ENCODE assay signal across 21 cellular contexts in the genomic region with DNA sequence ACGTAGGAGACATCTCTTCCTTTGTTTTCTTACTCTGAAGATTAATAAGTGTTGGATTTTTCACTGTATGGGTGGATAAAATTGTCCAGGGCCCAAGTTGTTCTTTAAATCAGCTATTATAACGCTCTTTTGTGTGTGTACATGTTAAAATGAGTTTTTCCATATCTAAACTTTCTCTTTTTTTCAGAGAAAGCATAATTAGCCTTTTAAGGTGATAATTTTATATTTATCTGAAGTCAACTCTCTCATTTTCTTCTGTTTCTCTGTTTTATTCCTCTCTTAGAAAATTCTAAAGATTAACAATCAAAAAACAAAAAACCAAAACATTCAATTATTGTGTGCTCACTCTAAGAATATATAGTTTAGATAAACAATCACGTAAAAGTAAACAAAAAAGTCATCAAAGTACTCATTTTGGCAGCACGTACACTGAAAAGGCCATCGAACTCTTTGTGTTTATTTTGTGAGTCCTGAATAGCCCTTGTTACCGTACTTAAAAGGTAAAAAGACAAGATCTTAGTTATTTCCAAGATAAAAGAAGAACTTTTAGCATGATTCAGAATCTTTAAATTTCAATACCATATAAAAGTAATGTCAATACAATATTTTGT. TPM values are rescaled to one million over a fixed set of nuclear protein-coding genes. Genes with fewer than 3 reads are reported as not detected.
A peak's percentile ranks its signal among the peaks of the same experiment; 100 is the strongest.
DNase-seq lines count a peak whose midpoint lies in the region; ATAC-seq, FAIRE-seq and TF ChIP-seq lines count a peak whose summit lies in the region.
"Had no signal": no experiment of that assay in that cellular context is flagged by ENCODE, and none has a peak within 500 bp of the region (broad histone marks: within the 10 kb centered on the region; RNA-seq: fewer than 3 reads in every experiment).

No MANE protein-coding gene starts in this region.

- H3K4me1 ChIP-seq in OCI-LY1 (ENCODE audit: insufficient read depth, low read length, severe bottlenecking) = peaks cover 9% of the 10 kb centered on the region
- H3K4me1 ChIP-seq in endothelial cell of umbilical vein (ENCODE audit: control insufficient read depth, extremely low read depth, insufficient read depth, low read length) = peaks cover 12% of the 10 kb centered on the region
- H3K4me1 ChIP-seq in psoas muscle = peaks cover 23% of the 10 kb centered on the region

- H3K27ac ChIP-seq in OCI-LY1 (ENCODE audit: low read depth, low read length, poor library complexity, severe bottlenecking) = no peak overlapping the region
- no peak overlapping the region for H3K27ac ChIP-seq in endothelial cell of umbilical vein (ENCODE audit: insufficient read depth, low read depth, low read length)
- H3K27ac ChIP-seq in psoas muscle = peak overlapping the region; percentile 94
- H3K27ac ChIP-seq: lower lobe of right lung had no signal

- H3K27me3 ChIP-seq in OCI-LY1 (ENCODE audit: insufficient read depth, low read length) (no peaks in the 10 kb centered on the region), endothelial cell of umbilical vein (ENCODE audit: control insufficient read depth in 2 of 2, insufficient read depth in 2 of 2, low read length in 2 of 2) (no peaks in the 10 kb centered on the region), psoas muscle (ENCODE audit: insufficient read depth in 3 of 3, low read length in 2 of 3) (no peaks in the 10 kb centered on the region)

- WGBS in psoas muscle, 3 donors = 87 to 89% (median 88%) methylated on average over 6 of the region's 6 CpGs

- H3K9me3 Mint-ChIP-seq in activated naive CD8-positive, alpha-beta T cell treated with anti-CD3 and anti-CD28 coated beads, Interleukin-2, amount 50 U/mL, for 24 hours = no peaks in the 10 kb centered on the region
- H3K9me3 Mint-ChIP-seq: activated B cell treated with CpG ODN at 0.5 μM for 24 hours; activated naive CD4-positive, alpha-beta T cell treated with anti-CD3 and anti-CD28 coated beads, Interleukin-2, amount 10 ng/mL, durations not matched to agents 7 days and 5 days; CD4-positive, alpha-beta memory T cell; dendritic cell treated with granulocyte-macrophage colony-stimulating factor and Interleukin-4, amounts not matched to agents 40 ng/mL and 50 ng/mL, for 4 days; type B pancreatic cell had no signal

- POLR2A ChIA-PET in endothelial cell of umbilical vein (lab: Charles Lee) = no interaction called here

- dilution Hi-C loops in endothelial cell of umbilical vein (cut with MboI; ENCODE audit: extremely low pct_ligation_motif_present, low sequenced_read_pairs) = no loop called here

- no peaks in the 10 kb centered on the region for H3K36me3 Mint-ChIP-seq in activated naive CD8-positive, alpha-beta T cell treated with anti-CD3 and anti-CD28 coated beads, Interleukin-2, amount 50 U/mL, for 24 hours (ENCODE audit: low read depth)
- H3K36me3 Mint-ChIP-seq: activated naive CD4-positive, alpha-beta T cell treated with anti-CD3 and anti-CD28 coated beads, Interleukin-2, amount 10 ng/mL, durations not matched to agents 7 days and 5 days; CD4-positive, alpha-beta memory T cell; type B pancreatic cell had no signal

- CTCF ChIA-PET in endothelial cell of umbilical vein (lab: Charles Lee) = no interaction called here

- H3K79me2 ChIP-seq in OCI-LY1 (ENCODE audit: insufficient read depth, low read length) (no peaks in the 10 kb centered on the region), endothelial cell of umbilical vein (ENCODE audit: control insufficient read depth, insufficient read depth, low read length) (no peaks in the 10 kb centered on the region)

- no peak overlapping the region for H3K4me2 ChIP-seq in OCI-LY1 (ENCODE audit: low read length)
- H3K4me2 ChIP-seq in endothelial cell of umbilical vein (ENCODE audit: insufficient read depth, low read length) = peak overlapping the region; percentile 39

- intact Hi-C loops in endothelial cell of umbilical vein (cut with micrococcal nuclease) = no loop called here
- intact Hi-C loops in psoas muscle (cut with DNase I) = no loop called here

- H3K9ac ChIP-seq in OCI-LY1 (ENCODE audit: low read length) (no peak overlapping the region), endothelial cell of umbilical vein (replicated peaks; ENCODE audit: extremely low read depth, insufficient read depth, low read length) (no peak overlapping the region)

- H2AFZ ChIP-seq in OCI-LY1 (ENCODE audit: low read length) (peak overlapping the region; percentile 85; the same call in 1 of the 2 replicates), endothelial cell of umbilical vein (ENCODE audit: low read depth, low read length) (peak overlapping the region; percentile 45)

- H3K4me3 ChIP-seq in OCI-LY1 (ENCODE audit: low read depth, low read length, poor library complexity, severe bottlenecking) = no peak overlapping the region
- H3K4me3 ChIP-seq in endothelial cell of umbilical vein (replicated peaks in 1 of 3; ENCODE audit: insufficient read depth in 1 of 3, low read depth in 1 of 3, low read length in 3 of 3) = no peak overlapping the region
- H3K4me3 ChIP-seq in psoas muscle = peak overlapping the region; percentile 55
- H3K4me3 ChIP-seq: lower lobe of right lung had no signal

- no peak for FAIRE-seq in endothelial cell of umbilical vein (lab: Jason Lieb, UNC)
- FAIRE-seq: GM19239, islet of Langerhans had no signal

- H3K36me3 ChIP-seq in OCI-LY1 (ENCODE audit: insufficient read depth, low read length) (no peaks in the 10 kb centered on the region), endothelial cell of umbilical vein (ENCODE audit: control insufficient read depth in 2 of 2, extremely low read depth in 1 of 2, insufficient read depth in 2 of 2, low read length in 2 of 2) (no peaks in the 10 kb centered on the region), psoas muscle (ENCODE audit: insufficient read depth in 1 of 2, low read depth in 1 of 2) (no peaks in the 10 kb centered on the region)
- H3K36me3 ChIP-seq: lower lobe of right lung had no signal

- no peak overlapping the region for H3K4me3 Mint-ChIP-seq in activated naive CD8-positive, alpha-beta T cell treated with anti-CD3 and anti-CD28 coated beads, Interleukin-2, amount 50 U/mL, for 24 hours
- H3K4me3 Mint-ChIP-seq: activated B cell treated with CpG ODN at 0.5 μM for 24 hours; activated naive CD4-positive, alpha-beta T cell treated with anti-CD3 and anti-CD28 coated beads, Interleukin-2, amount 10 ng/mL, durations not matched to agents 7 days and 5 days; CD4-positive, alpha-beta memory T cell; dendritic cell treated with granulocyte-macrophage colony-stimulating factor and Interleukin-4, amounts not matched to agents 40 ng/mL and 50 ng/mL, for 4 days; type B pancreatic cell had no signal

- H3K27me3 Mint-ChIP-seq in activated naive CD8-positive, alpha-beta T cell treated with anti-CD3 and anti-CD28 coated beads, Interleukin-2, amount 50 U/mL, for 24 hours = peaks cover 2% of the 10 kb centered on the region
- H3K27me3 Mint-ChIP-seq: activated B cell treated with CpG ODN at 0.5 μM for 24 hours; CD4-positive, alpha-beta memory T cell had no signal

- BruUV-seq in endothelial cell of umbilical vein (replicated peaks; lab: Mats Ljungman, UMichigan) = no TSS peak

- no peaks in the 10 kb centered on the region for H3K9me3 ChIP-seq in OCI-LY1 (ENCODE audit: low read length)
- H3K9me3 ChIP-seq in endothelial cell of umbilical vein (replicated peaks; ENCODE audit: control insufficient read depth, insufficient read depth, low read length) = no peaks in the 10 kb centered on the region
- H3K9me3 ChIP-seq in psoas muscle = no peaks in the 10 kb centered on the region
- H3K9me3 ChIP-seq: lower lobe of right lung had no signal

- no peaks in the 10 kb centered on the region for H3K9me1 ChIP-seq in endothelial cell of umbilical vein (replicated peaks; ENCODE audit: control insufficient read depth, extremely low read depth, insufficient read depth, low read length)

- no peaks in the 10 kb centered on the region for H3K9me2 ChIP-seq in OCI-LY1 (ENCODE audit: low read depth, low read length)

- ATAC-seq in psoas muscle (no peak), HG03097 (IDR thresholded peaks at IDR 0.05; ENCODE audit: low FRiP score, unreplicated experiment) (no peak)
- ATAC-seq in activated naive CD8-positive, alpha-beta T cell treated with anti-CD3 and anti-CD28 coated beads, Interleukin-2, amount 50 U/mL, for 24 hours = no peak
- ATAC-seq: lower lobe of right lung had no signal

- no peak for TF ChIP-seq POLR2A in endothelial cell of umbilical vein (IDR thresholded peaks at IDR 0.05; ENCODE audit: low read depth, low read length)

- DNase-seq in endothelial cell of umbilical vein (ENCODE audit: low read depth, low spot score) (peak; percentile 28), psoas muscle (no peak), kidney glomerular epithelial cell (lab: John Stamatoyannopoulos, UW) (no peak)
- DNase-seq in activated naive CD8-positive, alpha-beta T cell treated with anti-CD3 and anti-CD28 coated beads, Interleukin-2, amount 50 U/mL, for 24 hours = no peak
- DNase-seq: activated B cell treated with CpG ODN at 0.5 μM for 24 hours; activated naive CD4-positive, alpha-beta T cell treated with anti-CD3 and anti-CD28 coated beads, Interleukin-2, amount 10 ng/mL, durations not matched to agents 7 days and 5 days; amygdala; CD4-positive, alpha-beta memory T cell; lower lobe of right lung; MV-4-11; NCI-H146; NCI-H446 treated with DMSO at 0.1 percent for 48 hours; SHP77; stimulated activated CD8-positive, alpha-beta memory T cell treated with anti-CD3 and anti-CD28 coated beads, Interleukin-4, amount 100 ng/mL, for 48 hours; SW 1271 had no signal

- H3F3A ChIP-seq in OCI-LY1 (ENCODE audit: insufficient read depth, low read length) = no peaks in the 10 kb centered on the region

- H3K4me1 Mint-ChIP-seq in activated naive CD8-positive, alpha-beta T cell treated with anti-CD3 and anti-CD28 coated beads, Interleukin-2, amount 50 U/mL, for 24 hours = peaks cover 4% of the 10 kb centered on the region

- no peak overlapping the region for H3K27ac Mint-ChIP-seq in activated naive CD8-positive, alpha-beta T cell treated with anti-CD3 and anti-CD28 coated beads, Interleukin-2, amount 50 U/mL, for 24 hours
- H3K27ac Mint-ChIP-seq: activated B cell treated with CpG ODN at 0.5 μM for 24 hours; activated naive CD4-positive, alpha-beta T cell treated with anti-CD3 and anti-CD28 coated beads, Interleukin-2, amount 10 ng/mL, durations not matched to agents 7 days and 5 days; CD4-positive, alpha-beta memory T cell; dendritic cell treated with granulocyte-macrophage colony-stimulating factor and Interleukin-4, amounts not matched to agents 40 ng/mL and 50 ng/mL, for 4 days; type B pancreatic cell had no signal

- H4K20me1 ChIP-seq in OCI-LY1 (ENCODE audit: insufficient read depth, low read length) = no peaks in the 10 kb centered on the region
- no peaks in the 10 kb centered on the region for H4K20me1 ChIP-seq in endothelial cell of umbilical vein (replicated peaks; ENCODE audit: control insufficient read depth, extremely low read depth, insufficient read depth, low read length)

- TF ChIP-seq CTCF in OCI-LY1 (IDR thresholded peaks at IDR 0.05; ENCODE audit: low read length) = no peak
- TF ChIP-seq CTCF in endothelial cell of umbilical vein (IDR thresholded peaks at IDR 0.05; ENCODE audit: extremely low read depth in 1 of 2, insufficient read depth in 1 of 2, low read depth in 1 of 2, low read length in 2 of 2) = no peak
- TF ChIP-seq CTCF in psoas muscle (IDR thresholded peaks at IDR 0.05) = no peak

RNA-seq across cellular contexts. Expression of a gene that starts 7.2 kb away (rescaled TPM):
- total RNA-seq in endothelial cell of umbilical vein (55.3 and 55.8 TPM in 2 replicates), psoas muscle (10 to 100 TPM; 24.9 to 30.1 (median 28.5) TPM)
- polyA plus RNA-seq in endothelial cell of umbilical vein (5.7 and 9.9 TPM in 2 replicates), psoas muscle (10 to 100 TPM in 1 of 3 donors, 1 to 10 TPM in 2; 5.3 to 16.4 (median 8.3) TPM)
- polyA plus RNA-seq in endothelial cell of umbilical vein (2011; cell fraction: cytosol; rRNA removed) = 22.1 and 22.7 TPM in 2 replicates
- 22.8 and 28.4 TPM in 2 replicates for polyA plus RNA-seq in endothelial cell of umbilical vein (2011; cell fraction: nucleus; rRNA removed)
- polyA plus RNA-seq in endothelial cell of umbilical vein (2012) = 28.0 and 43.3 TPM in 2 replicates
- 26.2 and 29.8 TPM in 2 replicates for polyA minus RNA-seq in endothelial cell of umbilical vein
- 32.0 TPM for polyA minus RNA-seq in endothelial cell of umbilical vein (2011; cell fraction: cytosol; rRNA and poly(A)+ RNA removed)
- polyA minus RNA-seq in endothelial cell of umbilical vein (2011; cell fraction: nucleus; rRNA and poly(A)+ RNA removed) = 65.3 and 76.2 TPM in 2 replicates

RNA-seq across cellular contexts. Expression of a gene that starts 9.4 kb away (rescaled TPM):
- total RNA-seq in endothelial cell of umbilical vein (21.5 and 22.2 TPM in 2 replicates), psoas muscle (10 to 100 TPM; 41.3 to 68.1 (median 54.7) TPM)
- polyA plus RNA-seq in endothelial cell of umbilical vein (8.1 and 13.1 TPM in 2 replicates), psoas muscle (10 to 100 TPM; 48.1 to 97.9 (median 72.8) TPM)
- polyA plus RNA-seq in endothelial cell of umbilical vein (2011; cell fraction: cytosol; rRNA removed) = 11.9 and 15.3 TPM in 2 replicates
- polyA plus RNA-seq in endothelial cell of umbilical vein (2011; cell fraction: nucleus; rRNA removed) = 3.5 and 6.7 TPM in 2 replicates
- polyA plus RNA-seq in endothelial cell of umbilical vein (2012) = 13.4 and 34.0 TPM in 2 replicates
- polyA minus RNA-seq in endothelial cell of umbilical vein = 1.6 and 2.3 TPM in 2 replicates
- polyA minus RNA-seq in endothelial cell of umbilical vein (2011; cell fraction: cytosol; rRNA and poly(A)+ RNA removed) = 4.8 TPM
- 2.8 and 3.7 TPM in 2 replicates for polyA minus RNA-seq in endothelial cell of umbilical vein (2011; cell fraction: nucleus; rRNA and poly(A)+ RNA removed)

RNA-seq across cellular contexts. Expression of a gene that starts 55.2 kb away (rescaled TPM):
- total RNA-seq in endothelial cell of umbilical vein (60.3 and 61.8 TPM in 2 replicates), psoas muscle (10 to 100 TPM; 35.1 to 44.3 (median 39.7) TPM)
- polyA plus RNA-seq in endothelial cell of umbilical vein (10.9 and 11.1 TPM in 2 replicates), psoas muscle (10 to 100 TPM in 1 of 3 donors, 1 to 10 TPM in 2; 6.6 to 29.7 (median 6.8) TPM)
- polyA plus RNA-seq in endothelial cell of umbilical vein (2011; cell fraction: cytosol; rRNA removed) = 10.0 and 12.5 TPM in 2 replicates
- polyA plus RNA-seq in endothelial cell of umbilical vein (2011; cell fraction: nucleus; rRNA removed) = 16.6 and 18.5 TPM in 2 replicates
- polyA plus RNA-seq in endothelial cell of umbilical vein (2012) = 18.1 and 28.2 TPM in 2 replicates
- polyA minus RNA-seq in endothelial cell of umbilical vein = 60.6 and 73.4 TPM in 2 replicates
- 87.3 TPM for polyA minus RNA-seq in endothelial cell of umbilical vein (2011; cell fraction: cytosol; rRNA and poly(A)+ RNA removed)
- polyA minus RNA-seq in endothelial cell of umbilical vein (2011; cell fraction: nucleus; rRNA and poly(A)+ RNA removed) = 46.7 and 58.2 TPM in 2 replicates

RNA-seq across cellular contexts. Expression of a gene that starts 55.4 kb away (rescaled TPM):
- total RNA-seq in endothelial cell of umbilical vein (45.6 and 50.8 TPM in 2 replicates), psoas muscle (10 to 100 TPM; 28.3 to 43.3 (median 34.1) TPM)
- polyA plus RNA-seq in endothelial cell of umbilical vein (6.7 and 9.8 TPM in 2 replicates), psoas muscle (10 to 100 TPM; 18.6 to 44.2 (median 25.1) TPM)
- 15.0 and 18.0 TPM in 2 replicates for polyA plus RNA-seq in endothelial cell of umbilical vein (2011; cell fraction: cytosol; rRNA removed)
- 18.1 and 20.2 TPM in 2 replicates for polyA plus RNA-seq in endothelial cell of umbilical vein (2011; cell fraction: nucleus; rRNA removed)
- 28.5 and 45.7 TPM in 2 replicates for polyA plus RNA-seq in endothelial cell of umbilical vein (2012)
- polyA minus RNA-seq in endothelial cell of umbilical vein = 14.6 and 15.0 TPM in 2 replicates
- 28.5 TPM for polyA minus RNA-seq in endothelial cell of umbilical vein (2011; cell fraction: cytosol; rRNA and poly(A)+ RNA removed)
- polyA minus RNA-seq in endothelial cell of umbilical vein (2011; cell fraction: nucleus; rRNA and poly(A)+ RNA removed) = 29.5 and 31.8 TPM in 2 replicates
